Comparison of ENCODE assay signal across 24 cellular contexts in the genomic region with DNA sequence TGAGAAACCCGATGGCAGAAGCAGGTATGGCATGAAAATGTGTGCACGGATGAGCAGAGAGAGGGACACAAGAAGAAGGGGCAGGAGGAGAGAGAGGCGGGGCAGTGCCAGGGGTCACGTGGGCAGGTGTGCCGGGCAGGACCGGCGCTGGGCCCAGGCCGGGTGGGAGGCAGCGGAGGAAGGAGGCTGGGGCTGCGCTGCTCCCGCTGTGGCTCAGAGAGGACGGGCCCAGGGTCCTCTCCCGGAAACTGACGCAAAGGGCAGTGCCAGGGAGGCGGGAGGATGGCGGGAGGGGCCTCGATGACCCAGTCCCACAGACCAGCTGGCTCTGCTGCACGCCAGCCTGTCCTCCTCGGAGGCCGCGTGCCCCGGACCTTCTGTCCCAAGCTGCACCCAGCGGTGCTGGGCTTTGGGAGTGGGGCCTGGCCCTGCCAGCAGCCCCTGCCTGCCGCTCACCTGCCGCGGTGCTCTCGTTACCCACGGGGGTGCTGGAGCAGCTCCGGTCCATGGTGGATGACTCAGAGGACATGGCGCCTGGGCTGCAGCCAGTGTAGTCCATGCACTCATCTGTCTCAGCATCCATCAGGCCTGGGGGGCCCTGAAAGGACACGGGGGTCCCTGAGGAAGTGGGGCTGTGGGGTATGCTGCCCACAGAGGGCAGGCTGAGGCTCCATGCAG.
DNase-seq lines count a peak whose midpoint lies in the region; ATAC-seq and TF ChIP-seq lines count a peak whose summit lies in the region.
"Had no signal": no experiment of that assay in that cellular context is flagged by ENCODE, and none has a peak within 500 bp of the region (broad histone marks: within the 10 kb centered on the region; RNA-seq: fewer than 3 reads in every experiment).

No MANE protein-coding gene starts in this region.

- H3K4me1 ChIP-seq in KMS-11 (ENCODE audit: low read depth, poor library complexity, severe bottlenecking), result no peaks in the 10 kb centered on the region
- peaks cover 5% of the 10 kb centered on the region for H3K4me1 ChIP-seq in osteoblast (ENCODE audit: insufficient read depth, low read length)
- H3K4me1 ChIP-seq in tibial nerve, result peaks cover 0 to 15% (median 3%) of the 10 kb centered on the region in 4 donors
- H3K4me1 ChIP-seq: A549 had no signal

- intact Hi-C loops in activated CD4-positive, alpha-beta T cell treated with anti-CD3 and anti-CD28 coated beads for 36 hours (cut with DNase I, micrococcal nuclease), result no loop called here

- H3K27me3 ChIP-seq in KMS-11 (ENCODE audit: insufficient read depth, low read depth) (peaks cover 54% of the 10 kb centered on the region), osteoblast (ENCODE audit: insufficient read depth, low read length) (peaks cover 19% of the 10 kb centered on the region), tibial nerve (peaks cover 0 to 27% of the 10 kb centered on the region in 2 donors)
- H3K27me3 ChIP-seq: MG63, SJCRH30 had no signal

- peaks cover 6% of the 10 kb centered on the region for H3K4me1 Mint-ChIP-seq in WTC11
- H3K4me1 Mint-ChIP-seq in activated CD4-positive, alpha-beta T cell treated with anti-CD3 and anti-CD28 coated beads for 36 hours, result no peaks in the 10 kb centered on the region

- ATAC-seq in WTC11, result no peak
- no peak for ATAC-seq in activated CD4-positive, alpha-beta T cell treated with anti-CD3 and anti-CD28 coated beads for 36 hours
- ATAC-seq: GM12878, GM23338 had no signal

- DNase-seq in WTC11 (ENCODE audit: low spot score) (no peak), osteoblast (ENCODE audit: insufficient read length, low spot score, missing footprints) (peak; percentile 87), HCEC 1CT (no peak), tibial nerve (ENCODE audit: low spot score in 2 of 2) (no peak)
- DNase-seq in activated CD8-positive, alpha-beta memory T cell treated with anti-CD3 and anti-CD28 coated beads, Interleukin-2, amount 50 U/mL, for 4 hours, result no peak
- no peak for DNase-seq in activated CD4-positive, alpha-beta T cell treated with anti-CD3 and anti-CD28 coated beads for 36 hours
- DNase-seq: Calu3; CD4-positive, alpha-beta memory T cell; DMS53; EL; Karpas-422; MG63; NCI-H1092; NCI-H1436 treated with DMSO at 0.1 percent for 48 hours; NCI-H2029 treated with DMSO at 0.1 percent for 48 hours; NCI-H446 treated with DMSO at 0.1 percent for 48 hours; NCI-H748 treated with DMSO at 0.1 percent for 48 hours; PC-9; SJCRH30 had no signal

- H3K27ac Mint-ChIP-seq in WTC11, result no peak overlapping the region
- H3K27ac Mint-ChIP-seq in activated CD4-positive, alpha-beta T cell treated with anti-CD3 and anti-CD28 coated beads for 36 hours, result no peak overlapping the region
- H3K27ac Mint-ChIP-seq: GM23338 had no signal

- 82 to 85% methylated on average over 16 to 27 of the region's 31 CpGs for WGBS in tibial nerve, 2 donors

- peaks cover 19% of the 10 kb centered on the region for H3K27me3 Mint-ChIP-seq in WTC11 (ENCODE audit: low read depth)
- H3K27me3 Mint-ChIP-seq in activated CD4-positive, alpha-beta T cell treated with anti-CD3 and anti-CD28 coated beads for 36 hours, result no peaks in the 10 kb centered on the region
- H3K27me3 Mint-ChIP-seq: CD4-positive, alpha-beta memory T cell had no signal

- H3K4me3 Mint-ChIP-seq in WTC11, result no peak overlapping the region
- no peak overlapping the region for H3K4me3 Mint-ChIP-seq in activated CD4-positive, alpha-beta T cell treated with anti-CD3 and anti-CD28 coated beads for 36 hours
- H3K4me3 Mint-ChIP-seq: CD4-positive, alpha-beta memory T cell; GM23338 had no signal

- no peaks in the 10 kb centered on the region for H4K20me1 ChIP-seq in KMS-11 (ENCODE audit: insufficient read depth)
- no peaks in the 10 kb centered on the region for H4K20me1 ChIP-seq in osteoblast (ENCODE audit: insufficient read depth, low read length)

- H3K4me3 ChIP-seq in KMS-11 (IDR thresholded peaks at IDR 0.05; ENCODE audit: insufficient read depth, low read depth, low read length) (no peak overlapping the region), osteoblast (ENCODE audit: insufficient read depth, low read length) (no peak overlapping the region), tibial nerve (no peak overlapping the region)
- H3K4me3 ChIP-seq: A549, GM12878, GM23338, MG63, PC-9, SJCRH30 had no signal

- peak overlapping the region; percentile 33; the same call in 1 of the 2 replicates for H3K4me2 ChIP-seq in KMS-11
- no peak overlapping the region for H3K4me2 ChIP-seq in osteoblast (ENCODE audit: insufficient read depth, low read length)
- H3K4me2 ChIP-seq: A549, GM23338, PC-9 had no signal

- no peak for TF ChIP-seq POLR2A in tibial nerve (IDR thresholded peaks at IDR 0.05)

- POLR2A ChIA-PET in WTC11 (lab: Charles Lee), result no interaction called here
- POLR2A ChIA-PET in activated CD4-positive, alpha-beta T cell treated with anti-CD3 and anti-CD28 coated beads for 36 hours (lab: Charles Lee), result no interaction called here

- H3K9me3 ChIP-seq in osteoblast (ENCODE audit: low read depth, low read length), result no peaks in the 10 kb centered on the region
- H3K9me3 ChIP-seq in tibial nerve, result no peaks in the 10 kb centered on the region
- H3K9me3 ChIP-seq: A549, MG63, SJCRH30 had no signal

- H3K36me3 ChIP-seq in KMS-11 (ENCODE audit: insufficient read depth) (no peaks in the 10 kb centered on the region), osteoblast (ENCODE audit: insufficient read depth, low read length) (no peaks in the 10 kb centered on the region), tibial nerve (peaks cover 0 to 3% (median 0%) of the 10 kb centered on the region in 3 donors)
- H3K36me3 ChIP-seq: MG63, SJCRH30 had no signal

- H3K27ac ChIP-seq in 22Rv1 (peak overlapping the region; percentile 84), KMS-11 (no peak overlapping the region), osteoblast (ENCODE audit: low read depth, low read length) (no peak overlapping the region), tibial nerve (no peak overlapping the region)
- H3K27ac ChIP-seq: A549, PC-9, SJCRH30 had no signal

- no peaks in the 10 kb centered on the region for H3K36me3 Mint-ChIP-seq in WTC11
- no peaks in the 10 kb centered on the region for H3K36me3 Mint-ChIP-seq in activated CD4-positive, alpha-beta T cell treated with anti-CD3 and anti-CD28 coated beads for 36 hours (ENCODE audit: low read depth)

- H3K79me2 ChIP-seq in KMS-11 (ENCODE audit: insufficient read depth, low read depth), result no peaks in the 10 kb centered on the region
- no peaks in the 10 kb centered on the region for H3K79me2 ChIP-seq in osteoblast (ENCODE audit: insufficient read depth, low read length)

- TF ChIP-seq EP300 in tibial nerve (IDR thresholded peaks at IDR 0.05), result no peak

- CTCF ChIA-PET in WTC11 (lab: Charles Lee), result no interaction called here
- CTCF ChIA-PET in activated CD4-positive, alpha-beta T cell treated with anti-CD3 and anti-CD28 coated beads for 36 hours (lab: Charles Lee), result no interaction called here

- no peak overlapping the region for H3K9ac ChIP-seq in KMS-11

- H3K9me3 Mint-ChIP-seq in WTC11, result no peaks in the 10 kb centered on the region
- no peaks in the 10 kb centered on the region for H3K9me3 Mint-ChIP-seq in activated CD4-positive, alpha-beta T cell treated with anti-CD3 and anti-CD28 coated beads for 36 hours (ENCODE audit: low read depth)
- H3K9me3 Mint-ChIP-seq: CD4-positive, alpha-beta memory T cell; GM23338 had no signal

- no peak for TF ChIP-seq CTCF in 22Rv1 (IDR thresholded peaks at IDR 0.05)
- no peak for TF ChIP-seq CTCF in KMS-11 (conservative IDR thresholded peaks at IDR 0.05; ENCODE audit: low read depth, low read length)
- no peak for TF ChIP-seq CTCF in WTC11 (IDR thresholded peaks at IDR 0.05)
- TF ChIP-seq CTCF in osteoblast (IDR thresholded peaks at IDR 0.05; ENCODE audit: extremely low read depth, low read depth, low read length), result no peak
- TF ChIP-seq CTCF in tibial nerve (IDR thresholded peaks at IDR 0.05), result no peak

- peak overlapping the region; percentile 18; the same call in 1 of the 2 replicates for H2AFZ ChIP-seq in KMS-11 (ENCODE audit: low read depth)
- no peak overlapping the region for H2AFZ ChIP-seq in osteoblast (ENCODE audit: low read length)
- H2AFZ ChIP-seq: GM23338, PC-9 had no signal

TF ChIP-seq in WTC11, 78 proteins besides CTCF, POLR2A, EP300 and RAD21:
- no peak for TF ChIP-seq MAX (CRISPR knock-in tag; IDR thresholded peaks at IDR 0.05)
- TF ChIP-seq CREM (CRISPR knock-in tag; IDR thresholded peaks at IDR 0.05), result no peak
- TF ChIP-seq ZNF423 (CRISPR knock-in tag; IDR thresholded peaks at IDR 0.05), result no peak
- TF ChIP-seq USF1 (CRISPR knock-in tag; IDR thresholded peaks at IDR 0.05), result 0 out of 2 replicates have a peak, but pooled peaks have one; percentile 43
- TF ChIP-seq, protein P1, sequence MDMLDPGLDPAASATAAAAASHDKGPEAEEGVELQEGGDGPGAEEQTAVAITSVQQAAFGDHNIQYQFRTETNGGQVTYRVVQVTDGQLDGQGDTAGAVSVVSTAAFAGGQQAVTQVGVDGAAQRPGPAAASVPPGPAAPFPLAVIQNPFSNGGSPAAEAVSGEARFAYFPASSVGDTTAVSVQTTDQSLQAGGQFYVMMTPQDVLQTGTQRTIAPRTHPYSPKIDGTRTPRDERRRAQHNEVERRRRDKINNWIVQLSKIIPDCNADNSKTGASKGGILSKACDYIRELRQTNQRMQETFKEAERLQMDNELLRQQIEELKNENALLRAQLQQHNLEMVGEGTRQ (CRISPR knock-in tag; IDR thresholded peaks at IDR 0.05), result peak; percentile 62
- no peak for TF ChIP-seq OVOL2 (CRISPR knock-in tag; IDR thresholded peaks at IDR 0.05; ENCODE audit: borderline replicate concordance)
- TF ChIP-seq, protein P2, sequence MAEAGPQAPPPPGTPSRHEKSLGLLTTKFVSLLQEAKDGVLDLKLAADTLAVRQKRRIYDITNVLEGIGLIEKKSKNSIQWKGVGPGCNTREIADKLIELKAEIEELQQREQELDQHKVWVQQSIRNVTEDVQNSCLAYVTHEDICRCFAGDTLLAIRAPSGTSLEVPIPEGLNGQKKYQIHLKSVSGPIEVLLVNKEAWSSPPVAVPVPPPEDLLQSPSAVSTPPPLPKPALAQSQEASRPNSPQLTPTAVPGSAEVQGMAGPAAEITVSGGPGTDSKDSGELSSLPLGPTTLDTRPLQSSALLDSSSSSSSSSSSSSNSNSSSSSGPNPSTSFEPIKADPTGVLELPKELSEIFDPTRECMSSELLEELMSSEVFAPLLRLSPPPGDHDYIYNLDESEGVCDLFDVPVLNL (CRISPR knock-in tag; IDR thresholded peaks at IDR 0.05; ENCODE audit: borderline replicate concordance, low read depth), result no peak
- no peak for TF ChIP-seq SMAD4 (CRISPR knock-in tag; IDR thresholded peaks at IDR 0.05)
